34 cellular contexts compared by ENCODE assay signal in genomic region chr3:132286035-132286434, GRCh38. TPM values are rescaled to one million over a fixed set of nuclear protein-coding genes. Genes with fewer than 3 reads are reported as not detected.
"Had no signal": no experiment of that assay in that cellular context is flagged by ENCODE, and none has a peak within 500 bp of the region (broad histone marks: within the 10 kb centered on the region; RNA-seq: fewer than 3 reads in every experiment).

No MANE protein-coding gene starts in this region.

- H3K27me3 ChIP-seq: adrenal gland, body of pancreas, colonic mucosa, transverse colon had no signal

- H3K9me3 Mint-ChIP-seq: activated naive CD8-positive, alpha-beta T cell treated with anti-CD3 and anti-CD28 coated beads for 36 hours; stimulated activated naive B cell treated with anti-CD40 and anti-IgM and Interleukin-4, amounts not matched to agents 10 μg/mL and 1 μg/mL and 100 μg/mL, for 72 hours; T-helper 2 cell treated with Interferon-gamma antibody and Interleukin-4, amounts not matched to agents 5 μg/mL and 100 μg/mL, for 36 hours had no signal

- H3K27ac Mint-ChIP-seq: activated naive CD4-positive, alpha-beta T cell treated with anti-CD3 and anti-CD28 coated beads for 36 hours; activated naive CD8-positive, alpha-beta T cell treated with anti-CD3 and anti-CD28 coated beads for 36 hours; natural killer cell treated with Interleukin-12 subunit alpha and Interleukin-12 subunit beta and Interleukin-15 and Interleukin-18, amount 100 ng/mL, for 72 hours; stimulated activated naive B cell treated with anti-CD40 and anti-IgM and Interleukin-4, amounts not matched to agents 10 μg/mL and 1 μg/mL and 100 μg/mL, for 72 hours; T-helper 2 cell treated with Interferon-gamma antibody and Interleukin-4, amounts not matched to agents 5 μg/mL and 100 μg/mL, for 36 hours had no signal

- H3K36me3 ChIP-seq: adrenal gland, colonic mucosa, lower lobe of right lung, transverse colon had no signal

- H3K27ac ChIP-seq: adrenal gland, colonic mucosa, lower lobe of right lung, transverse colon had no signal

- H3K4me2 ChIP-seq: smooth muscle cell had no signal

- FAIRE-seq: urothelium cell line had no signal

- H3K4me1 ChIP-seq: colonic mucosa had no signal

- ATAC-seq: activated CD4-positive, CD25-positive, alpha-beta regulatory T cell treated with anti-CD3 and anti-CD28 coated beads, Interleukin-2, amount 50 U/mL, for 24 hours; left lobe of liver; mucosa of descending colon; natural killer cell treated with Interleukin-12 subunit alpha and Interleukin-12 subunit beta and Interleukin-15 and Interleukin-18, amount 100 ng/mL, for 72 hours; sciatic nerve; stimulated activated naive B cell treated with anti-CD40 and anti-IgM and Interleukin-4, amounts not matched to agents 10 μg/mL and 1 μg/mL and 100 μg/mL, for 72 hours had no signal

- DNase-seq: activated CD4-positive, alpha-beta T cell treated with anti-CD3 and anti-CD28 coated beads for 48 hours; activated CD4-positive, alpha-beta T cell treated with anti-CD3 and anti-CD28 coated beads, Interleukin-2, amount 50 U/mL, for 48 hours; activated CD8-positive, alpha-beta memory T cell treated with anti-CD3 and anti-CD28 coated beads for 24 hours; activated effector memory CD4-positive, alpha-beta T cell treated with Interleukin-2 at 50 U/mL for 16 hours; activated naive CD4-positive, alpha-beta T cell treated with anti-CD3 and anti-CD28 coated beads for 36 hours; activated naive CD8-positive, alpha-beta T cell treated with anti-CD3 and anti-CD28 coated beads for 36 hours; aorta; cerebellar nuclear complex; colonic mucosa; effector CD8-positive, alpha-beta T cell; head of caudate nucleus; hypothalamus; kidney glomerular epithelial cell; lower lobe of right lung; mesenchymal stem cell; mucosa of descending colon; stimulated activated CD4-positive, alpha-beta T cell treated with anti-CD3 and anti-CD28 coated beads, Interleukin-1b, Interleukin-23, amount 100 ng/mL, for 48 hours; stimulated activated CD4-positive, alpha-beta T cell treated with anti-CD3 and anti-CD28 coated beads, Interleukin-4, amount 100 ng/mL, for 4 hours; stimulated activated CD8-positive, alpha-beta memory T cell treated with anti-CD3 and anti-CD28 coated beads, Interleukin-4, amount 100 ng/mL, for 48 hours; stimulated activated naive B cell treated with anti-CD40 and anti-IgM and Interleukin-4, amounts not matched to agents 10 μg/mL and 1 μg/mL and 100 μg/mL, for 72 hours; T-helper 1 cell; transverse colon had no signal

- H3K36me3 Mint-ChIP-seq: activated naive CD8-positive, alpha-beta T cell treated with anti-CD3 and anti-CD28 coated beads for 36 hours; natural killer cell treated with Interleukin-12 subunit alpha and Interleukin-12 subunit beta and Interleukin-15 and Interleukin-18, amount 100 ng/mL, for 72 hours; stimulated activated naive B cell treated with anti-CD40 and anti-IgM and Interleukin-4, amounts not matched to agents 10 μg/mL and 1 μg/mL and 100 μg/mL, for 72 hours had no signal

- H3K4me3 ChIP-seq: adrenal gland, body of pancreas, colonic mucosa, lower lobe of right lung, mucosa of descending colon, smooth muscle cell, transverse colon had no signal

- H3K9me3 ChIP-seq: adrenal gland, body of pancreas, colonic mucosa, lower lobe of right lung, transverse colon had no signal

- H3K4me3 Mint-ChIP-seq: activated naive CD4-positive, alpha-beta T cell treated with anti-CD3 and anti-CD28 coated beads for 36 hours; activated naive CD8-positive, alpha-beta T cell treated with anti-CD3 and anti-CD28 coated beads for 36 hours; natural killer cell treated with Interleukin-12 subunit alpha and Interleukin-12 subunit beta and Interleukin-15 and Interleukin-18, amount 100 ng/mL, for 72 hours; stimulated activated naive B cell treated with anti-CD40 and anti-IgM and Interleukin-4, amounts not matched to agents 10 μg/mL and 1 μg/mL and 100 μg/mL, for 72 hours; T-helper 2 cell treated with Interferon-gamma antibody and Interleukin-4, amounts not matched to agents 5 μg/mL and 100 μg/mL, for 36 hours had no signal

- H3K4me1 Mint-ChIP-seq: activated naive CD8-positive, alpha-beta T cell treated with anti-CD3 and anti-CD28 coated beads for 36 hours had no signal

RNA-seq across cellular contexts. Expression of gene ACP3, which starts 31.2 kb away (rescaled TPM):
- total RNA-seq: activated naive CD4-positive, alpha-beta T cell treated with anti-CD3 and anti-CD28 coated beads for 36 hours; activated naive CD8-positive, alpha-beta T cell treated with anti-CD3 and anti-CD28 coated beads for 36 hours; dermis microvascular lymphatic vessel endothelial cell; left lobe of liver; natural killer cell treated with Interleukin-12 subunit alpha and Interleukin-12 subunit beta and Interleukin-15 and Interleukin-18, amount 100 ng/mL, for 72 hours; osteocyte; renal cortical epithelial cell had no signal
